11 cellular contexts compared by ENCODE assay signal in the genomic region with DNA sequence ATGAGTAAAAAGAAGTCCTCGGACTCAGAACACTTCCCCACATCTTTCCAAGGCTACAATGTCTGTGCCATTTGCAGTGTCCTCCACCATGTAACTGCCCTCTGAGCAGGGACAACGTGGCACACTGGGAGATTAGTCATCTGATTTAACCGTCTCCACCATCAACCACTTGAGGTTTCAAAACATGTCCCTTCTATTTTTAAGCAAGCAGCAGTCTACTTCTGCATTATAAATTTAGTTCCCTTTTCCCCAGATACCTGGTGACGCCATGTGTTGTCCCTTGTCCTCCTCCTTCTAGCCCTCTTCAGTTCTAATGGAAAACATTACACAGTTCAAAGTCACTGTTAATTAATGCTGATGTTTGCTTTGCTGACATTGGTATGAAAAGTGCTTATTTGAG. TPM values are rescaled to one million over a fixed set of nuclear protein-coding genes. Genes with fewer than 3 reads are reported as not detected.
DNase-seq lines count a peak whose midpoint lies in the region; ATAC-seq, FAIRE-seq and TF ChIP-seq lines count a peak whose summit lies in the region.
"Had no signal": no experiment of that assay in that cellular context is flagged by ENCODE, and none has a peak within 500 bp of the region (broad histone marks: within the 10 kb centered on the region; RNA-seq: fewer than 3 reads in every experiment).

No MANE protein-coding gene starts in this region.

- peak; percentile 96 for FAIRE-seq in islet of Langerhans (lab: Jason Lieb, UNC)

- H3K4me3 Mint-ChIP-seq in HFFc6, result no peak overlapping the region
- H3K4me3 Mint-ChIP-seq: activated naive CD8-positive, alpha-beta T cell treated with anti-CD3 and anti-CD28 coated beads, Interleukin-2, amount 50 U/mL, for 24 hours had no signal

- no peaks in the 10 kb centered on the region for H3K4me1 Mint-ChIP-seq in HFFc6 (ENCODE audit: low read depth)
- H3K4me1 Mint-ChIP-seq: activated naive CD8-positive, alpha-beta T cell treated with anti-CD3 and anti-CD28 coated beads, Interleukin-2, amount 50 U/mL, for 24 hours had no signal

- no peak for TF ChIP-seq CTCF in HFFc6 (IDR thresholded peaks at IDR 0.05)

- peak; percentile 79 for ATAC-seq in GM18508 (IDR thresholded peaks at IDR 0.05; ENCODE audit: insufficient read depth, unreplicated experiment)
- ATAC-seq in GM21717 (IDR thresholded peaks at IDR 0.05; ENCODE audit: unreplicated experiment), result peak; percentile 85
- ATAC-seq: activated naive CD8-positive, alpha-beta T cell treated with anti-CD3 and anti-CD28 coated beads, Interleukin-2, amount 50 U/mL, for 24 hours had no signal

- H3K27me3 Mint-ChIP-seq in HFFc6 (ENCODE audit: insufficient read depth), result no peaks in the 10 kb centered on the region; the same call in 1 of the 2 replicates

- peak; percentile 90 for DNase-seq in KBM-7
- no peak for DNase-seq in ACHN
- no peak for DNase-seq in DMS 273 treated with DMSO at 0.1 percent for 48 hours (lab: John Stamatoyannopoulos, UW)
- DNase-seq in midbrain (lab: John Stamatoyannopoulos, UW), result no peak
- no peak for DNase-seq in HFFc6
- DNase-seq: activated naive CD8-positive, alpha-beta T cell treated with anti-CD3 and anti-CD28 coated beads, Interleukin-2, amount 50 U/mL, for 24 hours; NCI-H2227 treated with DMSO at 0.1 percent for 48 hours had no signal

- H3K9me3 Mint-ChIP-seq in HFFc6, result peaks cover 41% of the 10 kb centered on the region
- H3K9me3 Mint-ChIP-seq: activated naive CD8-positive, alpha-beta T cell treated with anti-CD3 and anti-CD28 coated beads, Interleukin-2, amount 50 U/mL, for 24 hours had no signal

- no peaks in the 10 kb centered on the region for H3K36me3 Mint-ChIP-seq in HFFc6 (ENCODE audit: low read depth)

- H3K27ac Mint-ChIP-seq in HFFc6, result no peak overlapping the region
- H3K27ac Mint-ChIP-seq: activated naive CD8-positive, alpha-beta T cell treated with anti-CD3 and anti-CD28 coated beads, Interleukin-2, amount 50 U/mL, for 24 hours had no signal

- in situ Hi-C loops in KBM-7 (cut with MboI; ENCODE audit: low pct_unique_long_range_greater_than_20kb, low sequenced_read_pairs), result no loop called here
- in situ Hi-C loops in ACHN (cut with HindIII; ENCODE audit: low pct_ligation_motif_present, low pct_unique_long_range_greater_than_20kb, low sequenced_read_pairs), result no loop called here

RNA-seq across cellular contexts. Expression of gene ATP10B, which starts 52.9 kb away (rescaled TPM):
- total RNA-seq in HFFc6 (2021; fragmentation: NEBNext Ultra II Directional; extraction: Animal tissue kit (Norgen Biotek cat#: 25700)), result not detected
- total RNA-seq: kidney epithelial cell had no signal
